1 cellular context compared by ENCODE assay signal in the genomic region with DNA sequence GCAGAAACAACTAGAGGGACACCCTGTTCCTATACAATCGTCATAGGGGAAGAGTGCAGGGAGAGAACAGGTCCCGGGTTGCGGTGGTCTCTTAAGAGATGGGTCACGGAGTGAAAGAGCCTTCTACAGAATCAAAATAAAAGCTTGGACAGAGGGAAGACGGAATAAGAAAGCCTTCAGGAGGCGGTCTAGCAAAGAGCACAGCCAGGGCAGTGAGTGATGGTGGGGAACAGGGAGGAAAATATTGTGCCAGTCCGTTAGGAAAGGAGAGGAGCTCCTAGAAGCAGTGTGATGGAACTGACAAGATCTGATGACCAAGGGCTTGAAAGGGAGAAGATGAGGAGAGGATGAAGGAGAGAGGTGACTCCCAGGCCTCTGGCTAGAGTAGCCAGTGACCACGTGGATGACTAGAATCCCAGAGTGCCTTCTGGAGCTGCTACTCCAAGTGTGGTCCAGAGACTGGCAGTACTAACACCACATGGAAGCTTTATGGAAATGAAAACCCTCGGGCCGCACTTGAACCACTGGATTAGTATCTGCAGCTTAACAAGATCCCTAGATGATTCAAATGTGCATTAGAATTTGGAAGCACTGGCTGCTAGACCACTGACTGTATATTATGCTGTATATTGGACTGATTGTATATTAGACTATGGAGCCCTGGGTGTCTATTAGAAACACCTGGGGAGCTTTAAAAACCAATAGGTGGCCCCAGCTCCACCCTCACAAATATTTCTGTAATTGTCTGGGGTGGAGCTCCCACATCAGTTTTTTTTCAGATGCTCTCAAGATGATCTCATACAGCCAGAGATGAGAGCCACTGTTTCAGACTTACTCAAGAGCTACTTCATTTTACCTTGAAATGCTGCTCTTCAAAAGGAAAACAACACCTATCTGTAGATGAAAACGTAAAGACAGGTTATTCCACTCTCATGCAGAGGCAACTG.
TF ChIP-seq lines count a peak whose summit lies in the region.

No MANE protein-coding gene starts in this region.

TF ChIP-seq in IMR-90, 13 proteins besides CTCF, POLR2A, EP300 and RAD21 (continued from another document):
- TF ChIP-seq NFE2L2 (IDR thresholded peaks at IDR 0.05; ENCODE audit: low read depth, low read length) (no peak), MAZ (IDR thresholded peaks at IDR 0.05; ENCODE audit: borderline replicate concordance, low read depth, low read length) (no peak), CEBPB (IDR thresholded peaks at IDR 0.05; ENCODE audit: low read depth, low read length) (no peak), MAFK (IDR thresholded peaks at IDR 0.05; ENCODE audit: low read depth, low read length) (no peak), CHD1 (IDR thresholded peaks at IDR 0.05; ENCODE audit: low read depth, low read length) (no peak), RCOR1 (IDR thresholded peaks at IDR 0.05; ENCODE audit: insufficient replicate concordance, low read length) (no peak), RFX5 (IDR thresholded peaks at IDR 0.05; ENCODE audit: low read depth, low read length) (no peak), FOS (IDR thresholded peaks at IDR 0.05; ENCODE audit: low read depth, low read length) (no peak)
- TF ChIP-seq, protein P1, sequence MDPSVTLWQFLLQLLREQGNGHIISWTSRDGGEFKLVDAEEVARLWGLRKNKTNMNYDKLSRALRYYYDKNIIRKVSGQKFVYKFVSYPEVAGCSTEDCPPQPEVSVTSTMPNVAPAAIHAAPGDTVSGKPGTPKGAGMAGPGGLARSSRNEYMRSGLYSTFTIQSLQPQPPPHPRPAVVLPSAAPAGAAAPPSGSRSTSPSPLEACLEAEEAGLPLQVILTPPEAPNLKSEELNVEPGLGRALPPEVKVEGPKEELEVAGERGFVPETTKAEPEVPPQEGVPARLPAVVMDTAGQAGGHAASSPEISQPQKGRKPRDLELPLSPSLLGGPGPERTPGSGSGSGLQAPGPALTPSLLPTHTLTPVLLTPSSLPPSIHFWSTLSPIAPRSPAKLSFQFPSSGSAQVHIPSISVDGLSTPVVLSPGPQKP (IDR thresholded peaks at IDR 0.05; ENCODE audit: borderline replicate concordance, low read depth, low read length), result no peak
- TF ChIP-seq, protein P2, sequence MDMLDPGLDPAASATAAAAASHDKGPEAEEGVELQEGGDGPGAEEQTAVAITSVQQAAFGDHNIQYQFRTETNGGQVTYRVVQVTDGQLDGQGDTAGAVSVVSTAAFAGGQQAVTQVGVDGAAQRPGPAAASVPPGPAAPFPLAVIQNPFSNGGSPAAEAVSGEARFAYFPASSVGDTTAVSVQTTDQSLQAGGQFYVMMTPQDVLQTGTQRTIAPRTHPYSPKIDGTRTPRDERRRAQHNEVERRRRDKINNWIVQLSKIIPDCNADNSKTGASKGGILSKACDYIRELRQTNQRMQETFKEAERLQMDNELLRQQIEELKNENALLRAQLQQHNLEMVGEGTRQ (IDR thresholded peaks at IDR 0.05; ENCODE audit: low read depth, low read length), result no peak
